ENCODE assay signal across 20 cellular contexts in genomic region chr16:5850632-5851175, GRCh38.
DNase-seq lines count a peak whose midpoint lies in the region; FAIRE-seq and TF ChIP-seq lines count a peak whose summit lies in the region.
"Had no signal": no experiment of that assay in that cellular context is flagged by ENCODE, and none has a peak within 500 bp of the region (broad histone marks: within the 10 kb centered on the region; RNA-seq: fewer than 3 reads in every experiment).

No MANE protein-coding gene starts in this region.

- H2BK120ac ChIP-seq in H1 (replicated peaks; ENCODE audit: low read depth, low read length): no peak overlapping the region

- TF ChIP-seq CTCF in KMS-11 (conservative IDR thresholded peaks at IDR 0.05; ENCODE audit: low read depth, low read length) (no peak), astrocyte (IDR thresholded peaks at IDR 0.05; ENCODE audit: insufficient read depth, low read depth, low read length) (no peak), H1 (IDR thresholded peaks at IDR 0.05; ENCODE audit: control extremely low read depth in 1 of 3, insufficient read depth in 1 of 3, low read depth in 1 of 3, low read length in 3 of 3) (no peak), D721Med (IDR thresholded peaks at IDR 0.05; ENCODE audit: insufficient read depth, missing control alignments) (no peak)

- 92% methylated on average over 12 of the region's 12 CpGs; no CpG with 5 or more reads in 1 of the 2 experiments for WGBS in H1 (ENCODE audit: extremely low coverage in 1 of 2, insufficient coverage in 1 of 2, insufficient read length in 1 of 2, insufficient replicate concordance in 2 of 2, low coverage in 1 of 2, low lambda C conversion rate in 2 of 2, missing lambda C conversion rate in 1 of 2), 2 experiments

- no peaks in the 10 kb centered on the region for H3K36me3 ChIP-seq in KMS-11 (ENCODE audit: insufficient read depth)
- no peaks in the 10 kb centered on the region for H3K36me3 ChIP-seq in astrocyte (ENCODE audit: insufficient read depth, low read length)
- H3K36me3 ChIP-seq in H1 (ENCODE audit: control insufficient read depth in 2 of 4, insufficient read depth in 4 of 4, low read length in 3 of 4): no peaks in the 10 kb centered on the region
- H3K36me3 ChIP-seq: BE2C, HAP-1 had no signal

- no peak overlapping the region for H3K4me3 Mint-ChIP-seq in astrocyte (ENCODE audit: unreplicated experiment)
- H3K4me3 Mint-ChIP-seq: CD4-positive, CD25-positive, alpha-beta regulatory T cell; CD8-positive, alpha-beta memory T cell; IgD-negative memory B cell had no signal

- H3K23me2 ChIP-seq in H1 (ENCODE audit: low read depth, low read length): no peaks in the 10 kb centered on the region

- no peak overlapping the region for H2BK15ac ChIP-seq in H1 (ENCODE audit: low read length)

- no peaks in the 10 kb centered on the region for H3K9me3 ChIP-seq in astrocyte (ENCODE audit: insufficient read depth, low read depth, low read length)
- no peaks in the 10 kb centered on the region for H3K9me3 ChIP-seq in H1 (ENCODE audit: insufficient read depth in 2 of 2, low read depth in 1 of 2, low read length in 1 of 2)
- H3K9me3 ChIP-seq: BE2C, Caco-2, HAP-1 had no signal

- no peaks in the 10 kb centered on the region for H3K9me3 Mint-ChIP-seq in astrocyte (ENCODE audit: unreplicated experiment)

- no peak overlapping the region for H2BK12ac ChIP-seq in H1 (ENCODE audit: low read depth, low read length)

- TF ChIP-seq RAD21 in H1 (IDR thresholded peaks at IDR 0.05 in 1 of 2, conservative IDR thresholded peaks at IDR 0.05 in 1 of 2; ENCODE audit: low read depth in 2 of 2, low read length in 2 of 2): no peak

- peaks cover 24% of the 10 kb centered on the region for H3K4me1 ChIP-seq in KMS-11 (ENCODE audit: low read depth, poor library complexity, severe bottlenecking)
- H3K4me1 ChIP-seq in astrocyte (ENCODE audit: insufficient read depth, low read length): peaks cover 16% of the 10 kb centered on the region
- H3K4me1 ChIP-seq in H1 (replicated peaks in 1 of 4; ENCODE audit: control insufficient read depth in 3 of 4, insufficient read depth in 4 of 4, low read length in 3 of 4): no peaks in the 10 kb centered on the region; a peak in 1 of 7 replicates
- H3K4me1 ChIP-seq: BE2C, Caco-2, HAP-1 had no signal

- H3K27ac Mint-ChIP-seq in astrocyte (ENCODE audit: unreplicated experiment): no peak overlapping the region
- H3K27ac Mint-ChIP-seq: CD8-positive, alpha-beta memory T cell; IgD-negative memory B cell had no signal

- no peak for TF ChIP-seq POLR2A in H1 (IDR thresholded peaks at IDR 0.05; ENCODE audit: control extremely low read depth in 1 of 2, low read depth in 2 of 2, low read length in 2 of 2)

- no peak overlapping the region for H4K91ac ChIP-seq in H1 (replicated peaks; ENCODE audit: insufficient read length, low read length)

- peak; percentile 77 for DNase-seq in NCI-H69 (lab: John Stamatoyannopoulos, UW)
- DNase-seq in astrocyte (ENCODE audit: low read depth): no peak
- DNase-seq in H1 (ENCODE audit: low read depth in 1 of 2, low spot score in 2 of 2): no peak
- no peak for DNase-seq in D721Med (ENCODE audit: insufficient read length, low spot score)
- DNase-seq in NAMALWA (ENCODE audit: low spot score): no peak
- DNase-seq in NCI-H187 (lab: John Stamatoyannopoulos, UW): no peak
- no peak for DNase-seq in COLO829 (ENCODE audit: low spot score)
- DNase-seq: ACHN; BE2C; Caco-2; CD4-positive, CD25-positive, alpha-beta regulatory T cell; CD8-positive, alpha-beta memory T cell; DMS153; DMS79; GF-D8 had no signal

- H3K4me1 Mint-ChIP-seq in astrocyte (ENCODE audit: low read depth, unreplicated experiment): no peaks in the 10 kb centered on the region
- H3K4me1 Mint-ChIP-seq: CD4-positive, CD25-positive, alpha-beta regulatory T cell; CD8-positive, alpha-beta memory T cell; IgD-negative memory B cell had no signal

- no peak for FAIRE-seq in astrocyte (lab: Jason Lieb, UNC)
- FAIRE-seq in H1 (lab: Jason Lieb, UNC): no peak
- no peak for FAIRE-seq in D721Med (lab: Jason Lieb, UNC)
- FAIRE-seq: A204.1, HepG2 had no signal

- no peaks in the 10 kb centered on the region for H3K79me1 ChIP-seq in H1 (ENCODE audit: low read depth, low read length)

- H3K56ac ChIP-seq in H1 (replicated peaks; ENCODE audit: insufficient read length, low read depth, low read length): no peak overlapping the region

- CTCF ChIA-PET in H1 (lab: Charles Lee; ENCODE audit: partially characterized antibody): interaction anchor here (0.6 to 1.2 kb wide), 4 partner anchors 165 to 1423 kb away, joined by 3 read pairs; no protein-coding TSS in a partner anchor

- no peak overlapping the region for H2AK5ac ChIP-seq in H1 (ENCODE audit: low read depth, low read length)

- POLR2A ChIA-PET in H1 (lab: Charles Lee; ENCODE audit: partially characterized antibody): no interaction called here

- no peak overlapping the region for H3K4ac ChIP-seq in H1 (replicated peaks; ENCODE audit: insufficient read length, low read depth, low read length)

- H2AFZ ChIP-seq in KMS-11 (ENCODE audit: low read depth) (no peak overlapping the region), astrocyte (ENCODE audit: low read depth, low read length) (no peak overlapping the region), H1 (ENCODE audit: low read length) (no peak overlapping the region)

- H4K5ac ChIP-seq in H1 (ENCODE audit: insufficient read length, low read depth, low read length): no peak overlapping the region

- H4K20me1 ChIP-seq in KMS-11 (ENCODE audit: insufficient read depth) (no peaks in the 10 kb centered on the region), astrocyte (ENCODE audit: insufficient read depth, low read length) (no peaks in the 10 kb centered on the region), H1 (replicated peaks in 1 of 2; ENCODE audit: control insufficient read depth in 1 of 2, insufficient read depth in 2 of 2, low read length in 2 of 2) (no peaks in the 10 kb centered on the region)

- no peak overlapping the region for H3K18ac ChIP-seq in H1 (ENCODE audit: extremely low read depth, low read length)

- peaks cover 19% of the 10 kb centered on the region for H3K27me3 Mint-ChIP-seq in astrocyte (ENCODE audit: low read depth, unreplicated experiment)
- H3K27me3 Mint-ChIP-seq: CD4-positive, CD25-positive, alpha-beta regulatory T cell; CD8-positive, alpha-beta memory T cell; IgD-negative memory B cell had no signal

- no peak overlapping the region for H2BK5ac ChIP-seq in H1 (ENCODE audit: low read depth, low read length)

- peak overlapping the region; percentile 33; the same call in 1 of the 2 replicates for H3K4me2 ChIP-seq in KMS-11
- H3K4me2 ChIP-seq in astrocyte (ENCODE audit: low read length): peak overlapping the region; percentile 65
- no peak overlapping the region for H3K4me2 ChIP-seq in H1 (ENCODE audit: insufficient read depth in 1 of 2, low read depth in 2 of 2, low read length in 2 of 2)

- H3K4me3 ChIP-seq in KMS-11 (IDR thresholded peaks at IDR 0.05; ENCODE audit: insufficient read depth, low read depth, low read length) (no peak overlapping the region), astrocyte (ENCODE audit: insufficient read depth, low read depth, low read length) (no peak overlapping the region), H1 (ENCODE audit: extremely low read depth in 1 of 4, insufficient read depth in 2 of 4, low read depth in 3 of 4, low read length in 4 of 4) (no peak overlapping the region)
- H3K4me3 ChIP-seq: HAP-1 had no signal

- H3K9ac ChIP-seq in KMS-11: no peak overlapping the region
- H3K9ac ChIP-seq in astrocyte (ENCODE audit: low read length): no peak overlapping the region
- H3K9ac ChIP-seq in H1 (replicated peaks in 1 of 4; ENCODE audit: extremely low read depth in 1 of 4, low read depth in 3 of 4, low read length in 3 of 4): no peak overlapping the region

- no peak overlapping the region for H3K23ac ChIP-seq in H1 (ENCODE audit: insufficient read length)

- H4K8ac ChIP-seq in H1 (ENCODE audit: extremely low read depth, insufficient read depth, low read length): 0 out of 2 replicates have a peak overlapping the region, but pooled peaks have one; percentile 15

- H3K27ac ChIP-seq in KMS-11 (no peak overlapping the region; the same call in 1 of the 2 replicates), astrocyte (ENCODE audit: low read depth, low read length) (no peak overlapping the region), H1 (ENCODE audit: low read depth, low read length) (no peak overlapping the region)

- no peak for TF ChIP-seq EP300 in H1 (IDR thresholded peaks at IDR 0.05; ENCODE audit: borderline replicate concordance in 1 of 2, low read depth in 2 of 2, low read length in 2 of 2)

- H3K27me3 ChIP-seq in KMS-11 (ENCODE audit: insufficient read depth, low read depth) (no peaks in the 10 kb centered on the region), astrocyte (ENCODE audit: insufficient read depth, low read length) (no peaks in the 10 kb centered on the region), H1 (replicated peaks in 1 of 4; ENCODE audit: control insufficient read depth in 3 of 4, extremely low read depth in 1 of 4, insufficient read depth in 3 of 4, low read length in 3 of 4) (no peaks in the 10 kb centered on the region)
- H3K27me3 ChIP-seq: BE2C had no signal

- H3K14ac ChIP-seq in H1 (ENCODE audit: insufficient read length): no peak overlapping the region

- H3K36me3 Mint-ChIP-seq in astrocyte (ENCODE audit: low read depth, unreplicated experiment): no peaks in the 10 kb centered on the region
- H3K36me3 Mint-ChIP-seq: CD4-positive, CD25-positive, alpha-beta regulatory T cell; CD8-positive, alpha-beta memory T cell; IgD-negative memory B cell had no signal

- H2BK20ac ChIP-seq in H1 (ENCODE audit: low read length): no peak overlapping the region

- H3K79me2 ChIP-seq in KMS-11 (ENCODE audit: insufficient read depth, low read depth) (no peaks in the 10 kb centered on the region), astrocyte (ENCODE audit: insufficient read depth, low read length) (no peaks in the 10 kb centered on the region), H1 (ENCODE audit: control insufficient read depth in 1 of 2, insufficient read depth in 2 of 2, low read length in 2 of 2) (no peaks in the 10 kb centered on the region)

TF ChIP-seq in H1, 55 proteins besides CTCF, POLR2A, EP300 and RAD21 (continues in another document):
- TF ChIP-seq SIX5 (IDR thresholded peaks at IDR 0.05; ENCODE audit: low read depth, low read length) (no peak), BCL11A (IDR thresholded peaks at IDR 0.05; ENCODE audit: low read depth in 2 of 2, low read length in 2 of 2) (no peak), SP1 (IDR thresholded peaks at IDR 0.05; ENCODE audit: low read depth, low read length) (no peak), KDM1A (IDR thresholded peaks at IDR 0.05; ENCODE audit: borderline replicate concordance, low read length) (no peak), SUZ12 (IDR thresholded peaks at IDR 0.05; ENCODE audit: low read length) (no peak), POLR2AphosphoS5 (IDR thresholded peaks at IDR 0.05; ENCODE audit: low read depth, low read length) (no peak)
- TF ChIP-seq, protein P1, sequence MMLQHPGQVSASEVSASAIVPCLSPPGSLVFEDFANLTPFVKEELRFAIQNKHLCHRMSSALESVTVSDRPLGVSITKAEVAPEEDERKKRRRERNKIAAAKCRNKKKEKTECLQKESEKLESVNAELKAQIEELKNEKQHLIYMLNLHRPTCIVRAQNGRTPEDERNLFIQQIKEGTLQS (IDR thresholded peaks at IDR 0.05; ENCODE audit: insufficient read depth, low read depth, low read length): no peak

Comparison
In these comparisons a context has a peak if more than half of its experiments do, and no peak if none do; other contexts are left out.
1. H3K4me2 ChIP-seq: peak in KMS-11 (single experiment) and astrocyte (single experiment); none in H1 (0 of 2).